1 cellular context compared by ENCODE assay signal in the genomic region with DNA sequence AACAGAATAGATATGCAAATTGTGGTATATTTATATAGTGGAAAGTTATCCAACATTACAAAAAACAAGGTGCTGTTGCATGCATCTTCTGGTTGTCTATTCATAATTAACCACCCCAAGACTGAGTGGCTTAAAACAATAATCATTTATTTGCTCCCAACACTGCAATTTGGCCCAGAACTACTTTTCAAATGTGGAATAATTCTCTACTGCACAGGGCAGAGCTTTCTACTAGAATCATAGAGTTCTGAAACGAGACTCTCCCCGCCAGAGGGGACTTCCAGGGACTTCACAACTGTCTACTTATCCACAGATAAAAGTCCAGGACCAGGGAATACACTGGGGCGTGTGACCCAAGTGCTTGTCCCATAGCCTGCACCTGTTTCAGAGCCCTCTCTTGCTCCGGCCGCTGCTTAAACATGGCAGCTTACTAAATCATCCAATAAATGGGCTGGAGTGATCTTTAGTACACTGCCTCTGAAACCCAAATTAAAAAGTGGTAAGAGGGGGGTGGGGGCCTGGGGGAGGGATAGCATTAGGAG.
TF ChIP-seq lines count a peak whose summit lies in the region.

No MANE protein-coding gene starts in this region.

TF ChIP-seq in GM12878, 131 proteins besides CTCF, POLR2A, EP300 and RAD21 (continued from another document):
- TF ChIP-seq, protein P1, sequence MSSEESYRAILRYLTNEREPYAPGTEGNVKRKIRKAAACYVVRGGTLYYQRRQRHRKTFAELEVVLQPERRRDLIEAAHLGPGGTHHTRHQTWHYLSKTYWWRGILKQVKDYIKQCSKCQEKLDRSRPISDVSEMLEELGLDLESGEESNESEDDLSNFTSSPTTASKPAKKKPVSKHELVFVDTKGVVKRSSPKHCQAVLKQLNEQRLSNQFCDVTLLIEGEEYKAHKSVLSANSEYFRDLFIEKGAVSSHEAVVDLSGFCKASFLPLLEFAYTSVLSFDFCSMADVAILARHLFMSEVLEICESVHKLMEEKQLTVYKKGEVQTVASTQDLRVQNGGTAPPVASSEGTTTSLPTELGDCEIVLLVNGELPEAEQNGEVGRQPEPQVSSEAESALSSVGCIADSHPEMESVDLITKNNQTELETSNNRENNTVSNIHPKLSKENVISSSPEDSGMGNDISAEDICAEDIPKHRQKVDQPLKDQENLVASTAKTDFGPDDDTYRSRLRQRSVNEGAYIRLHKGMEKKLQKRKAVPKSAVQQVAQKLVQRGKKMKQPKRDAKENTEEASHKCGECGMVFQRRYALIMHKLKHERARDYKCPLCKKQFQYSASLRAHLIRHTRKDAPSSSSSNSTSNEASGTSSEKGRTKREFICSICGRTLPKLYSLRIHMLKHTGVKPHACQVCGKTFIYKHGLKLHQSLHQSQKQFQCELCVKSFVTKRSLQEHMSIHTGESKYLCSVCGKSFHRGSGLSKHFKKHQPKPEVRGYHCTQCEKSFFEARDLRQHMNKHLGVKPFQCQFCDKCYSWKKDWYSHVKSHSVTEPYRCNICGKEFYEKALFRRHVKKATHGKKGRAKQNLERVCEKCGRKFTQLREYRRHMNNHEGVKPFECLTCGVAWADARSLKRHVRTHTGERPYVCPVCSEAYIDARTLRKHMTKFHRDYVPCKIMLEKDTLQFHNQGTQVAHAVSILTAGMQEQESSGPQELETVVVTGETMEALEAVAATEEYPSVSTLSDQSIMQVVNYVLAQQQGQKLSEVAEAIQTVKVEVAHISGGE (CRISPR knock-in tag; IDR thresholded peaks at IDR 0.05): peak; percentile 29; the same call in 1 of the 2 replicates
- TF ChIP-seq SP1 (IDR thresholded peaks at IDR 0.05; ENCODE audit: low read depth, low read length): no peak
- TF ChIP-seq FOXM1 (IDR thresholded peaks at IDR 0.05; ENCODE audit: low read depth, low read length): peak; percentile 29; the same call in 1 of the 2 replicates
- TF ChIP-seq, protein P2, sequence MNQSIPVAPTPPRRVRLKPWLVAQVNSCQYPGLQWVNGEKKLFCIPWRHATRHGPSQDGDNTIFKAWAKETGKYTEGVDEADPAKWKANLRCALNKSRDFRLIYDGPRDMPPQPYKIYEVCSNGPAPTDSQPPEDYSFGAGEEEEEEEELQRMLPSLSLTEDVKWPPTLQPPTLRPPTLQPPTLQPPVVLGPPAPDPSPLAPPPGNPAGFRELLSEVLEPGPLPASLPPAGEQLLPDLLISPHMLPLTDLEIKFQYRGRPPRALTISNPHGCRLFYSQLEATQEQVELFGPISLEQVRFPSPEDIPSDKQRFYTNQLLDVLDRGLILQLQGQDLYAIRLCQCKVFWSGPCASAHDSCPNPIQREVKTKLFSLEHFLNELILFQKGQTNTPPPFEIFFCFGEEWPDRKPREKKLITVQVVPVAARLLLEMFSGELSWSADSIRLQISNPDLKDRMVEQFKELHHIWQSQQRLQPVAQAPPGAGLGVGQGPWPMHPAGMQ (IDR thresholded peaks at IDR 0.05; ENCODE audit: borderline replicate concordance): no peak
- TF ChIP-seq FOS (IDR thresholded peaks at IDR 0.05; ENCODE audit: borderline replicate concordance, extremely low read depth, insufficient read length): no peak
- TF ChIP-seq, protein P3, sequence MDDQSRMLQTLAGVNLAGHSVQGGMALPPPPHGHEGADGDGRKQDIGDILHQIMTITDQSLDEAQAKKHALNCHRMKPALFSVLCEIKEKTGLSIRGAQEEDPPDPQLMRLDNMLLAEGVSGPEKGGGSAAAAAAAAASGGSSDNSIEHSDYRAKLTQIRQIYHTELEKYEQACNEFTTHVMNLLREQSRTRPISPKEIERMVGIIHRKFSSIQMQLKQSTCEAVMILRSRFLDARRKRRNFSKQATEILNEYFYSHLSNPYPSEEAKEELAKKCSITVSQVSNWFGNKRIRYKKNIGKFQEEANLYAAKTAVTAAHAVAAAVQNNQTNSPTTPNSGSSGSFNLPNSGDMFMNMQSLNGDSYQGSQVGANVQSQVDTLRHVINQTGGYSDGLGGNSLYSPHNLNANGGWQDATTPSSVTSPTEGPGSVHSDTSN (IDR thresholded peaks at IDR 0.05; ENCODE audit: insufficient replicate concordance, low read depth, low read length): no peak
- 0 out of 2 replicates have a peak, but pooled peaks have one; percentile 10 for TF ChIP-seq MTA3 (IDR thresholded peaks at IDR 0.05; ENCODE audit: borderline replicate concordance, low read length)
- TF ChIP-seq ZNF274 (IDR thresholded peaks at IDR 0.05; ENCODE audit: insufficient read depth, insufficient read length): no peak
- TF ChIP-seq, protein P4, sequence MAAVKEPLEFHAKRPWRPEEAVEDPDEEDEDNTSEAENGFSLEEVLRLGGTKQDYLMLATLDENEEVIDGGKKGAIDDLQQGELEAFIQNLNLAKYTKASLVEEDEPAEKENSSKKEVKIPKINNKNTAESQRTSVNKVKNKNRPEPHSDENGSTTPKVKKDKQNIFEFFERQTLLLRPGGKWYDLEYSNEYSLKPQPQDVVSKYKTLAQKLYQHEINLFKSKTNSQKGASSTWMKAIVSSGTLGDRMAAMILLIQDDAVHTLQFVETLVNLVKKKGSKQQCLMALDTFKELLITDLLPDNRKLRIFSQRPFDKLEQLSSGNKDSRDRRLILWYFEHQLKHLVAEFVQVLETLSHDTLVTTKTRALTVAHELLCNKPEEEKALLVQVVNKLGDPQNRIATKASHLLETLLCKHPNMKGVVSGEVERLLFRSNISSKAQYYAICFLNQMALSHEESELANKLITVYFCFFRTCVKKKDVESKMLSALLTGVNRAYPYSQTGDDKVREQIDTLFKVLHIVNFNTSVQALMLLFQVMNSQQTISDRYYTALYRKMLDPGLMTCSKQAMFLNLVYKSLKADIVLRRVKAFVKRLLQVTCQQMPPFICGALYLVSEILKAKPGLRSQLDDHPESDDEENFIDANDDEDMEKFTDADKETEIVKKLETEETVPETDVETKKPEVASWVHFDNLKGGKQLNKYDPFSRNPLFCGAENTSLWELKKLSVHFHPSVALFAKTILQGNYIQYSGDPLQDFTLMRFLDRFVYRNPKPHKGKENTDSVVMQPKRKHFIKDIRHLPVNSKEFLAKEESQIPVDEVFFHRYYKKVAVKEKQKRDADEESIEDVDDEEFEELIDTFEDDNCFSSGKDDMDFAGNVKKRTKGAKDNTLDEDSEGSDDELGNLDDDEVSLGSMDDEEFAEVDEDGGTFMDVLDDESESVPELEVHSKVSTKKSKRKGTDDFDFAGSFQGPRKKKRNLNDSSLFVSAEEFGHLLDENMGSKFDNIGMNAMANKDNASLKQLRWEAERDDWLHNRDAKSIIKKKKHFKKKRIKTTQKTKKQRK (IDR thresholded peaks at IDR 0.05; ENCODE audit: low read depth, low read length): no peak
- TF ChIP-seq, protein P5, sequence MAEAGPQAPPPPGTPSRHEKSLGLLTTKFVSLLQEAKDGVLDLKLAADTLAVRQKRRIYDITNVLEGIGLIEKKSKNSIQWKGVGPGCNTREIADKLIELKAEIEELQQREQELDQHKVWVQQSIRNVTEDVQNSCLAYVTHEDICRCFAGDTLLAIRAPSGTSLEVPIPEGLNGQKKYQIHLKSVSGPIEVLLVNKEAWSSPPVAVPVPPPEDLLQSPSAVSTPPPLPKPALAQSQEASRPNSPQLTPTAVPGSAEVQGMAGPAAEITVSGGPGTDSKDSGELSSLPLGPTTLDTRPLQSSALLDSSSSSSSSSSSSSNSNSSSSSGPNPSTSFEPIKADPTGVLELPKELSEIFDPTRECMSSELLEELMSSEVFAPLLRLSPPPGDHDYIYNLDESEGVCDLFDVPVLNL (IDR thresholded peaks at IDR 0.05; ENCODE audit: low read depth, low read length): no peak
- 0 out of 2 replicates have a peak, but pooled peaks have one; percentile 4 for TF ChIP-seq MEF2A (IDR thresholded peaks at IDR 0.05; ENCODE audit: insufficient read depth, low read depth, low read length)
- TF ChIP-seq STAT1 (conservative IDR thresholded peaks at IDR 0.05): no peak
- TF ChIP-seq, protein P6, sequence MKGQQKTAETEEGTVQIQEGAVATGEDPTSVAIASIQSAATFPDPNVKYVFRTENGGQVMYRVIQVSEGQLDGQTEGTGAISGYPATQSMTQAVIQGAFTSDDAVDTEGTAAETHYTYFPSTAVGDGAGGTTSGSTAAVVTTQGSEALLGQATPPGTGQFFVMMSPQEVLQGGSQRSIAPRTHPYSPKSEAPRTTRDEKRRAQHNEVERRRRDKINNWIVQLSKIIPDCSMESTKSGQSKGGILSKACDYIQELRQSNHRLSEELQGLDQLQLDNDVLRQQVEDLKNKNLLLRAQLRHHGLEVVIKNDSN (IDR thresholded peaks at IDR 0.05; ENCODE audit: borderline replicate concordance, extremely low read length, insufficient read depth, low read depth, low read length): no peak
- no peak for TF ChIP-seq TBL1XR1 (IDR thresholded peaks at IDR 0.05; ENCODE audit: low read depth, low read length)
- TF ChIP-seq ETV6 (conservative IDR thresholded peaks at IDR 0.05 in 1 of 2, IDR thresholded peaks at IDR 0.05 in 1 of 2; ENCODE audit: borderline replicate concordance in 1 of 2, low read depth in 1 of 2): no peak
